In the genomic region with DNA sequence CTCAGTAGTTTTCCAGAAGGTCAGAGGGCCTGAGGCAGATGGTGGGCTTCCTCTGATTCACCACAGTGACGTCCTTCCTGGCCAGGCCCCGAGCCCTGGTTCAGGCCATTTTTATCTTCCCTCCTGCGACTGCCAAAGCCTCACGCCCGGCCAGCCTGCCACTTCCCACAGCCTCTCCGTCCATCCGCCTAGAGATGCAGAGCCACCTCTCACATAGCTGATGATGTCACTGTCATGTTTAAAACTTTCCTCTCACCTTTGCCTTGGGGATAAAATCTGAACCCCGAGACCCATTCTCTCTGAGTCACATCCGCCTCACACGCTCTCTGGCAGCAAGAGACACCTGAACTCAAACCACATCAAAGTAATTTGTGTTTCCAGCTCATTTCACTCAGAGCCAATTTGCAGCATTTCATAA, we compare ENCODE assay signal across 8 cellular contexts.
DNase-seq lines count a peak whose midpoint lies in the region; ATAC-seq, FAIRE-seq and TF ChIP-seq lines count a peak whose summit lies in the region.

No MANE protein-coding gene starts in this region.

- no peak overlapping the region for H2BK120ac ChIP-seq in H9 (ENCODE audit: low read depth, low read length, poor library complexity, severe bottlenecking)

- no peak overlapping the region for H2BK5ac ChIP-seq in H9 (ENCODE audit: insufficient read length, low read length)

- peak; percentile 72 for ATAC-seq in HG02973 (IDR thresholded peaks at IDR 0.05; ENCODE audit: unreplicated experiment)
- peak; percentile 96 for ATAC-seq in effector memory CD8-positive, alpha-beta T cell (replicated peaks)

- H3K4me3 Mint-ChIP-seq in effector memory CD8-positive, alpha-beta T cell: peak overlapping the region; percentile 1 to 29
- H3K4me3 Mint-ChIP-seq in H9: no peak overlapping the region

- no peaks in the 10 kb centered on the region for H4K20me1 ChIP-seq in H9 (ENCODE audit: control insufficient read depth, insufficient read depth, insufficient read length)

- no peak overlapping the region for H2BK15ac ChIP-seq in H9 (ENCODE audit: low read depth, low read length)

- H3K4ac ChIP-seq in H9 (ENCODE audit: low read depth, low read length): no peak overlapping the region

- peaks cover 3% of the 10 kb centered on the region; the same call in 1 of the 2 replicates for H3K4me1 ChIP-seq in H9 (ENCODE audit: insufficient read depth, low read length)

- H3K4me1 Mint-ChIP-seq in effector memory CD8-positive, alpha-beta T cell (ENCODE audit: low read depth in 2 of 2): peaks cover 15 to 22% of the 10 kb centered on the region in 2 donors
- peaks cover 5 to 7% of the 10 kb centered on the region in 2 experiments; a peak in 3 of 4 replicates for H3K4me1 Mint-ChIP-seq in H9

- no CpG with 5 or more reads among the region's 10 CpGs for WGBS in H9 (ENCODE audit: extremely low coverage, insufficient read length, low lambda C conversion rate)

- H3K27me3 ChIP-seq in H9 (ENCODE audit: insufficient read depth, low read length): no peaks in the 10 kb centered on the region

- no peaks in the 10 kb centered on the region for H3K36me3 Mint-ChIP-seq in effector memory CD8-positive, alpha-beta T cell (ENCODE audit: insufficient read depth)
- H3K36me3 Mint-ChIP-seq in H9 (ENCODE audit: insufficient read depth in 1 of 3, low read depth in 3 of 3): no peaks in the 10 kb centered on the region

- H3K9me3 ChIP-seq in H9 (ENCODE audit: control insufficient read depth, low read depth, low read length): no peaks in the 10 kb centered on the region

- no peak overlapping the region for H2AK5ac ChIP-seq in H9 (ENCODE audit: insufficient read length, low read length)

- H2AFZ ChIP-seq in H9 (ENCODE audit: low read length): no peak overlapping the region

- H3K14ac ChIP-seq in H9 (ENCODE audit: insufficient read depth, low read length): no peak overlapping the region

- peak overlapping the region; percentile 69 to 79 for H3K27ac Mint-ChIP-seq in effector memory CD8-positive, alpha-beta T cell
- H3K27ac Mint-ChIP-seq in H9: no peak overlapping the region; a peak in 1 of 7 replicates

- no peak for TF ChIP-seq CTCF in H9 (conservative IDR thresholded peaks at IDR 0.05)

- H3T11ph ChIP-seq in H9 (ENCODE audit: low read length): no peak overlapping the region

- H3K23ac ChIP-seq in H9 (ENCODE audit: insufficient read length, low read depth, low read length): no peak overlapping the region

- H3K56ac ChIP-seq in H9 (ENCODE audit: insufficient read length, low read depth, low read length): no peak overlapping the region

- no peak overlapping the region for H3K9ac ChIP-seq in H9 (ENCODE audit: extremely low read depth, insufficient read length, low read length)

- DNase-seq in GM18507 (ENCODE audit: extremely low spot score, insufficient read length, low read depth) (peak; percentile 38), H54 (ENCODE audit: insufficient read length, low spot score) (no peak), H9 (no peak), NCI-H187 treated with DMSO at 0.1 percent for 48 hours (lab: John Stamatoyannopoulos, UW) (no peak)
- peak; percentile 71 to 81 for DNase-seq in activated CD4-positive, alpha-beta T cell treated with anti-CD3 and anti-CD28 coated beads for 4 hours
- peak; percentile 36 to 49 (median 47) for DNase-seq in effector memory CD8-positive, alpha-beta T cell
- DNase-seq in stimulated activated CD8-positive, alpha-beta memory T cell treated with anti-CD3 and anti-CD28 coated beads, Interleukin-15, amount 100 ng/mL, for 48 hours (ENCODE audit: low read depth in 2 of 2): peak; percentile 63 to 68

- H2BK12ac ChIP-seq in H9 (ENCODE audit: insufficient read length, low read depth, low read length): no peak overlapping the region

- H2BK20ac ChIP-seq in H9 (ENCODE audit: low read depth, low read length, poor library complexity, severe bottlenecking): no peak overlapping the region

- no peaks in the 10 kb centered on the region for H3K79me1 ChIP-seq in H9 (ENCODE audit: insufficient read depth, low read depth, low read length, poor library complexity, severe bottlenecking)

- H3K9me3 Mint-ChIP-seq in effector memory CD8-positive, alpha-beta T cell: no peaks in the 10 kb centered on the region
- H3K9me3 Mint-ChIP-seq in H9: no peaks in the 10 kb centered on the region; a peak in 1 of 5 replicates

- H4K8ac ChIP-seq in H9 (replicated peaks; ENCODE audit: insufficient read length, low read depth, low read length): no peak overlapping the region

- no peak overlapping the region for H4K5ac ChIP-seq in H9 (ENCODE audit: insufficient read length, low read depth, low read length)

- no peak overlapping the region for H3K4me2 ChIP-seq in H9 (ENCODE audit: insufficient read depth, insufficient read length, low read length)

- H3K79me2 ChIP-seq in H9 (ENCODE audit: insufficient read depth, low read length): no peaks in the 10 kb centered on the region

- peak; percentile 83 for FAIRE-seq in GM18507 (lab: Jason Lieb, UNC)
- no peak for FAIRE-seq in H54 (lab: Jason Lieb, UNC)

- no peak overlapping the region for H3K18ac ChIP-seq in H9 (ENCODE audit: insufficient read length, low read depth, low read length)

- TF ChIP-seq POLR2A in H54 (IDR thresholded peaks at IDR 0.05; ENCODE audit: low read depth, low read length): no peak

- no peaks in the 10 kb centered on the region for H3K23me2 ChIP-seq in H9 (ENCODE audit: insufficient read length, low read depth, low read length, poor library complexity, severe bottlenecking)

- H4K91ac ChIP-seq in H9 (ENCODE audit: insufficient read length, low read depth, low read length): no peak overlapping the region

- H3K27me3 Mint-ChIP-seq in effector memory CD8-positive, alpha-beta T cell: no peaks in the 10 kb centered on the region
- H3K27me3 Mint-ChIP-seq in H9 (ENCODE audit: low read depth): no peaks in the 10 kb centered on the region; the same call in 1 of the 2 replicates

- H3K27ac ChIP-seq in H9 (ENCODE audit: insufficient read length, low read depth, low read length): no peak overlapping the region

Comparison
In these comparisons a context has a peak if more than half of its experiments do, and no peak if none do; other contexts are left out.
1. DNase-seq: peak in GM18507 (single experiment), activated CD4-positive, alpha-beta T cell treated with anti-CD3 and anti-CD28 coated beads for 4 hours (2 of 2), effector memory CD8-positive, alpha-beta T cell (3 of 3) and stimulated activated CD8-positive, alpha-beta memory T cell treated with anti-CD3 and anti-CD28 coated beads, Interleukin-15, amount 100 ng/mL, for 48 hours (2 of 2); none in H54 (single experiment), H9 (single experiment) and NCI-H187 treated with DMSO at 0.1 percent for 48 hours (single experiment).
2. H3K27ac Mint-ChIP-seq: peak in effector memory CD8-positive, alpha-beta T cell (2 of 2); none in H9 (0 of 3).
3. H3K4me3 Mint-ChIP-seq: peak in effector memory CD8-positive, alpha-beta T cell (2 of 2); none in H9 (0 of 2).